ENCODE assay signal across 9 cellular contexts in the genomic region with DNA sequence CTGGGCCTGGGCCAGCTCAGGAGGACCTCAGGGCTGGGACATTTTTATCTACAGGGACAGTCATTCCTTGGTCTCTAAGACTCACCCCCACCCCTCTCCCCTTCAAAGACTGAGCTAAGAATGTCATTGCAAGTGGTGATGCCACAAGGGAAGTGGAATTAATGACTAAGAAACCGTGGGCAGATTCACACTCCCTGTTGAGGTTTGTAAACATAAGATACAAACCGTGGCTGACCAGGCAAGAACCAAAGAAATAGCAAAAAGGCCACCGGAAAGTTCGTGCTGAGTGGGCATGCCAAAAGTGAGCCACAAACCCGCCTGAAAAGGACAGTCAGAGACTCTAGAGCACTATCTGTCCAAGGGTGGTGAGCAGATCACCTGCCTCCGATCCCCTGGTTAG. TPM values are rescaled to one million over a fixed set of nuclear protein-coding genes. Genes with fewer than 3 reads are reported as not detected.
DNase-seq lines count a peak whose midpoint lies in the region; ATAC-seq, FAIRE-seq and TF ChIP-seq lines count a peak whose summit lies in the region.
"Had no signal": no experiment of that assay in that cellular context is flagged by ENCODE, and none has a peak within 500 bp of the region (broad histone marks: within the 10 kb centered on the region; RNA-seq: fewer than 3 reads in every experiment).

No MANE protein-coding gene starts in this region.

- H3K4me1 Mint-ChIP-seq in HFFc6 (ENCODE audit: low read depth) (peaks cover 87% of the 10 kb centered on the region), astrocyte (ENCODE audit: low read depth, unreplicated experiment) (peaks cover 92% of the 10 kb centered on the region), mesothelial cell of epicardium (peaks cover 66% of the 10 kb centered on the region), nephron progenitor cell (peaks cover 89% of the 10 kb centered on the region)
- no peaks in the 10 kb centered on the region for H3K4me1 Mint-ChIP-seq in activated naive CD4-positive, alpha-beta T cell treated with anti-CD3 and anti-CD28 coated beads, Interleukin-2, amount 10 ng/mL, durations not matched to agents 7 days and 5 days

- peak overlapping the region; percentile 66 for H3K27ac ChIP-seq in astrocyte (ENCODE audit: low read depth, low read length)

- H3K36me3 ChIP-seq in astrocyte (ENCODE audit: insufficient read depth, low read length): no peaks in the 10 kb centered on the region

- H3K4me3 Mint-ChIP-seq in HFFc6 (peak overlapping the region; percentile 44), astrocyte (ENCODE audit: unreplicated experiment) (peak overlapping the region; percentile 65), mesothelial cell of epicardium (no peak overlapping the region), nephron progenitor cell (no peak overlapping the region)
- H3K4me3 Mint-ChIP-seq in activated naive CD4-positive, alpha-beta T cell treated with anti-CD3 and anti-CD28 coated beads, Interleukin-2, amount 10 ng/mL, durations not matched to agents 7 days and 5 days: no peak overlapping the region

- no peaks in the 10 kb centered on the region for H3K27me3 ChIP-seq in astrocyte (ENCODE audit: insufficient read depth, low read length)

- H3K9me3 ChIP-seq in astrocyte (ENCODE audit: insufficient read depth, low read depth, low read length): no peaks in the 10 kb centered on the region

- FAIRE-seq in astrocyte (lab: Jason Lieb, UNC): no peak

- CTCF ChIA-PET in activated naive CD4-positive, alpha-beta T cell treated with anti-CD3 and anti-CD28 coated beads, Interleukin-2, amount 10 ng/mL, durations not matched to agents 7 days and 5 days (lab: Charles Lee): interaction anchor here (1.7 kb wide), 1 partner anchor 23 kb away, joined by 3 read pairs; no protein-coding TSS in a partner anchor

- H3K4me1 ChIP-seq in astrocyte (ENCODE audit: insufficient read depth, low read length): peaks cover 52% of the 10 kb centered on the region

- no peak overlapping the region for H2AFZ ChIP-seq in astrocyte (ENCODE audit: low read depth, low read length)

- H3K4me3 ChIP-seq in astrocyte (ENCODE audit: insufficient read depth, low read depth, low read length): peak overlapping the region; percentile 2

- peak overlapping the region; percentile 60 for H3K9ac ChIP-seq in astrocyte (ENCODE audit: low read length)

- DNase-seq in A172 (ENCODE audit: low spot score) (peak; percentile 67), HFFc6 (peak; percentile 62), astrocyte (ENCODE audit: low read depth) (peak; percentile 81), mesothelial cell of epicardium (ENCODE audit: low spot score in 2 of 2, unreplicated experiment in 2 of 2) (no peak), nephron progenitor cell (no peak)
- DNase-seq in activated naive CD4-positive, alpha-beta T cell treated with anti-CD3 and anti-CD28 coated beads, Interleukin-2, amount 10 ng/mL, durations not matched to agents 7 days and 5 days: no peak
- DNase-seq: GDM1 had no signal

- H4K20me1 ChIP-seq in astrocyte (ENCODE audit: insufficient read depth, low read length): peaks cover 86% of the 10 kb centered on the region

- H3K36me3 Mint-ChIP-seq in HFFc6 (ENCODE audit: low read depth) (no peaks in the 10 kb centered on the region; the same call in 1 of the 2 replicates), astrocyte (ENCODE audit: low read depth, unreplicated experiment) (peaks cover 27% of the 10 kb centered on the region), mesothelial cell of epicardium (no peaks in the 10 kb centered on the region), nephron progenitor cell (ENCODE audit: low read depth) (no peaks in the 10 kb centered on the region)
- H3K36me3 Mint-ChIP-seq in activated naive CD4-positive, alpha-beta T cell treated with anti-CD3 and anti-CD28 coated beads, Interleukin-2, amount 10 ng/mL, durations not matched to agents 7 days and 5 days: no peaks in the 10 kb centered on the region

- peaks cover 100% of the 10 kb centered on the region for H3K79me2 ChIP-seq in astrocyte (ENCODE audit: insufficient read depth, low read length)

- no peak for ATAC-seq in HG03175 (IDR thresholded peaks at IDR 0.05; ENCODE audit: unreplicated experiment)
- ATAC-seq in GM19463 (IDR thresholded peaks at IDR 0.05; ENCODE audit: unreplicated experiment): no peak

- H3K4me2 ChIP-seq in astrocyte (ENCODE audit: low read length): peak overlapping the region; percentile 68

- H3K27ac Mint-ChIP-seq in HFFc6 (peak overlapping the region; percentile 79), astrocyte (ENCODE audit: unreplicated experiment) (peak overlapping the region; percentile 84), mesothelial cell of epicardium (peak overlapping the region; percentile 73), nephron progenitor cell (no peak overlapping the region)
- no peak overlapping the region for H3K27ac Mint-ChIP-seq in activated naive CD4-positive, alpha-beta T cell treated with anti-CD3 and anti-CD28 coated beads, Interleukin-2, amount 10 ng/mL, durations not matched to agents 7 days and 5 days

- TF ChIP-seq CTCF in HFFc6 (IDR thresholded peaks at IDR 0.05) (no peak), astrocyte (IDR thresholded peaks at IDR 0.05; ENCODE audit: insufficient read depth, low read depth, low read length) (no peak), mesothelial cell of epicardium (IDR thresholded peaks at IDR 0.05; ENCODE audit: unreplicated experiment) (no peak), nephron progenitor cell (IDR thresholded peaks at IDR 0.05) (no peak)

- no peaks in the 10 kb centered on the region for H3K27me3 Mint-ChIP-seq in HFFc6 (ENCODE audit: insufficient read depth)
- no peaks in the 10 kb centered on the region for H3K27me3 Mint-ChIP-seq in astrocyte (ENCODE audit: low read depth, unreplicated experiment)
- H3K27me3 Mint-ChIP-seq in mesothelial cell of epicardium (ENCODE audit: low read depth): no peaks in the 10 kb centered on the region
- H3K27me3 Mint-ChIP-seq in nephron progenitor cell (ENCODE audit: low read depth, poor library complexity): peaks cover 2% of the 10 kb centered on the region
- H3K27me3 Mint-ChIP-seq in activated naive CD4-positive, alpha-beta T cell treated with anti-CD3 and anti-CD28 coated beads, Interleukin-2, amount 10 ng/mL, durations not matched to agents 7 days and 5 days: peaks cover 23% of the 10 kb centered on the region

- H3K9me3 Mint-ChIP-seq in HFFc6 (no peaks in the 10 kb centered on the region), astrocyte (ENCODE audit: unreplicated experiment) (no peaks in the 10 kb centered on the region), mesothelial cell of epicardium (no peaks in the 10 kb centered on the region), nephron progenitor cell (no peaks in the 10 kb centered on the region)
- H3K9me3 Mint-ChIP-seq in activated naive CD4-positive, alpha-beta T cell treated with anti-CD3 and anti-CD28 coated beads, Interleukin-2, amount 10 ng/mL, durations not matched to agents 7 days and 5 days: no peaks in the 10 kb centered on the region

RNA-seq across cellular contexts. Expression of gene NUAK1, which starts 25.7 kb away (rescaled TPM):
- 35.5 and 36.1 TPM in 2 replicates for total RNA-seq in A172 (2014; rRNA removed; shearing (Covaris generic))
- total RNA-seq in HFFc6 (2021; fragmentation: NEBNext Ultra II Directional; extraction: Animal tissue kit (Norgen Biotek cat#: 25700)): 10 to 100 TPM; 11.0 to 37.3 (median 14.1) TPM
- total RNA-seq in astrocyte (94.0 and 96.1 TPM in 2 replicates), mesothelial cell of epicardium (23.4 to 27.0 TPM (median 25.1 TPM) in 3 replicates)

Comparison
In these comparisons a context has a peak if more than half of its experiments do, and no peak if none do; other contexts are left out.
1. DNase-seq: peak in A172 (single experiment), HFFc6 (single experiment) and astrocyte (single experiment); none in mesothelial cell of epicardium (0 of 2), nephron progenitor cell (single experiment) and activated naive CD4-positive, alpha-beta T cell treated with anti-CD3 and anti-CD28 coated beads, Interleukin-2, amount 10 ng/mL, durations not matched to agents 7 days and 5 days (single experiment).
2. H3K27ac Mint-ChIP-seq: peak in HFFc6 (single experiment), astrocyte (single experiment) and mesothelial cell of epicardium (single experiment); none in nephron progenitor cell (single experiment) and activated naive CD4-positive, alpha-beta T cell treated with anti-CD3 and anti-CD28 coated beads, Interleukin-2, amount 10 ng/mL, durations not matched to agents 7 days and 5 days (single experiment).
3. H3K4me3 Mint-ChIP-seq: peak in HFFc6 (single experiment) and astrocyte (single experiment); none in mesothelial cell of epicardium (single experiment), nephron progenitor cell (single experiment) and activated naive CD4-positive, alpha-beta T cell treated with anti-CD3 and anti-CD28 coated beads, Interleukin-2, amount 10 ng/mL, durations not matched to agents 7 days and 5 days (single experiment).